ENCODE assay signal across 1 cellular context in the genomic region with DNA sequence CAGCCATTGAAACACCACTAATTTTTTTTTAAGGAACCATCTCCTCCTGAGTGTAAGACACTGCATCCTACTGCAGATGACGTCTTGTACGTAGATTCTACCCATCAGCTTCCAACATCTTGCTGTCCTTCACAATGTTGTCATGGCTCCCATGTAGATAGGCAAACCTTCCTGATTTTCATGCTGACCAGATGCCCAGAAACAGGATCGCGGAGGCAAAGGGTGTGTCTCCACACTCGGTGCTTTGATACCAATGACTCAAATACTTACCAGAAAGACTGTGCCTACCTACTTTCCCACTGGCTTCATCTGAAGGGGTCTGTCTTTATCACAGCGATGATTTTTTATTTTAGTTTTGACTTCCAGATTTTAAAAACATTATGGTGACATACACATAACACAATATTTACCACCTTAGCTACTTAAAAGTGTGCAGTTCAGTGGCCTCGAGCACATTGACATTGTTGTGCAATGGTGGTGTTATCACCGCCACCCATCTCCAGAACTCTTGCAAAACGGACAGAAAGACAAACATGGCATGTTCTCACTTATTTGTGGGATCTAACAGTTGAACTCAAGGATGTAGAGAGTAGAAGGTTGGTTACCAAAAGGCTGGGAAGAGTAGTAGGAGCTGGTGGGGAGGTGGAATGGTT.
TF ChIP-seq lines count a peak whose summit lies in the region.

No MANE protein-coding gene starts in this region.

TF ChIP-seq in HepG2, 621 proteins besides CTCF, POLR2A, EP300 and RAD21 (continued from another document):
- TF ChIP-seq, protein P1, sequence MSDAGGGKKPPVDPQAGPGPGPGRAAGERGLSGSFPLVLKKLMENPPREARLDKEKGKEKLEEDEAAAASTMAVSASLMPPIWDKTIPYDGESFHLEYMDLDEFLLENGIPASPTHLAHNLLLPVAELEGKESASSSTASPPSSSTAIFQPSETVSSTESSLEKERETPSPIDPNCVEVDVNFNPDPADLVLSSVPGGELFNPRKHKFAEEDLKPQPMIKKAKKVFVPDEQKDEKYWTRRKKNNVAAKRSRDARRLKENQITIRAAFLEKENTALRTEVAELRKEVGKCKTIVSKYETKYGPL (CRISPR knock-in tag; IDR thresholded peaks at IDR 0.05) = 0 out of 2 replicates have a peak, but pooled peaks have one; percentile 66
- TF ChIP-seq SMAD9 (CRISPR knock-in tag; IDR thresholded peaks at IDR 0.05) (no peak), ZNF460 (CRISPR knock-in tag; IDR thresholded peaks at IDR 0.05; ENCODE audit: borderline replicate concordance) (no peak; the same call in 1 of the 2 replicates), CREM (IDR thresholded peaks at IDR 0.05) (peak; percentile 90), CREM (CRISPR knock-in tag; IDR thresholded peaks at IDR 0.05) (no peak), HNRNPK (IDR thresholded peaks at IDR 0.05; ENCODE audit: low read depth, low read length, poor library complexity, severe bottlenecking) (no peak), ZNF431 (CRISPR knock-in tag; IDR thresholded peaks at IDR 0.05; ENCODE audit: borderline replicate concordance, low read depth) (no peak), RXRB (CRISPR knock-in tag; IDR thresholded peaks at IDR 0.05; ENCODE audit: borderline replicate concordance) (peak; percentile 100), FOXO1 (CRISPR knock-in tag; IDR thresholded peaks at IDR 0.05) (peak; percentile 99), KLF9 (CRISPR knock-in tag; IDR thresholded peaks at IDR 0.05; ENCODE audit: low read depth) (no peak), ZFY (CRISPR knock-in tag; IDR thresholded peaks at IDR 0.05) (peak; percentile 47; the same call in 1 of the 2 replicates), ZNF543 (CRISPR knock-in tag; IDR thresholded peaks at IDR 0.05) (0 out of 2 replicates have a peak, but pooled peaks have one; percentile 45), CHD2 (IDR thresholded peaks at IDR 0.05; ENCODE audit: low read depth, low read length) (no peak), ZNF224 (CRISPR knock-in tag; IDR thresholded peaks at IDR 0.05) (no peak), SMAD3 (CRISPR knock-in tag; IDR thresholded peaks at IDR 0.05) (peak; percentile 91), ZNF367 (CRISPR knock-in tag; IDR thresholded peaks at IDR 0.05; ENCODE audit: borderline replicate concordance) (no peak), AHR (CRISPR knock-in tag; IDR thresholded peaks at IDR 0.05) (no peak; the same call in 1 of the 2 replicates), HOXA3 (CRISPR knock-in tag; IDR thresholded peaks at IDR 0.05) (peak; percentile 96), MEIS2 (CRISPR knock-in tag; IDR thresholded peaks at IDR 0.05) (peak; percentile 96), ZNF260 (CRISPR knock-in tag; IDR thresholded peaks at IDR 0.05; ENCODE audit: borderline replicate concordance, low read depth) (no peak), FOSL1 (CRISPR knock-in tag; IDR thresholded peaks at IDR 0.05; ENCODE audit: borderline replicate concordance) (no peak), ZNF589 (CRISPR knock-in tag; conservative IDR thresholded peaks at IDR 0.05) (peak; percentile 94; the same call in 1 of the 2 replicates)
- TF ChIP-seq, protein P2, sequence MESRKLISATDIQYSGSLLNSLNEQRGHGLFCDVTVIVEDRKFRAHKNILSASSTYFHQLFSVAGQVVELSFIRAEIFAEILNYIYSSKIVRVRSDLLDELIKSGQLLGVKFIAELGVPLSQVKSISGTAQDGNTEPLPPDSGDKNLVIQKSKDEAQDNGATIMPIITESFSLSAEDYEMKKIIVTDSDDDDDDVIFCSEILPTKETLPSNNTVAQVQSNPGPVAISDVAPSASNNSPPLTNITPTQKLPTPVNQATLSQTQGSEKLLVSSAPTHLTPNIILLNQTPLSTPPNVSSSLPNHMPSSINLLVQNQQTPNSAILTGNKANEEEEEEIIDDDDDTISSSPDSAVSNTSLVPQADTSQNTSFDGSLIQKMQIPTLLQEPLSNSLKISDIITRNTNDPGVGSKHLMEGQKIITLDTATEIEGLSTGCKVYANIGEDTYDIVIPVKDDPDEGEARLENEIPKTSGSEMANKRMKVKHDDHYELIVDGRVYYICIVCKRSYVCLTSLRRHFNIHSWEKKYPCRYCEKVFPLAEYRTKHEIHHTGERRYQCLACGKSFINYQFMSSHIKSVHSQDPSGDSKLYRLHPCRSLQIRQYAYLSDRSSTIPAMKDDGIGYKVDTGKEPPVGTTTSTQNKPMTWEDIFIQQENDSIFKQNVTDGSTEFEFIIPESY (CRISPR knock-in tag; IDR thresholded peaks at IDR 0.05) = peak; percentile 93
- TF ChIP-seq, protein P3, sequence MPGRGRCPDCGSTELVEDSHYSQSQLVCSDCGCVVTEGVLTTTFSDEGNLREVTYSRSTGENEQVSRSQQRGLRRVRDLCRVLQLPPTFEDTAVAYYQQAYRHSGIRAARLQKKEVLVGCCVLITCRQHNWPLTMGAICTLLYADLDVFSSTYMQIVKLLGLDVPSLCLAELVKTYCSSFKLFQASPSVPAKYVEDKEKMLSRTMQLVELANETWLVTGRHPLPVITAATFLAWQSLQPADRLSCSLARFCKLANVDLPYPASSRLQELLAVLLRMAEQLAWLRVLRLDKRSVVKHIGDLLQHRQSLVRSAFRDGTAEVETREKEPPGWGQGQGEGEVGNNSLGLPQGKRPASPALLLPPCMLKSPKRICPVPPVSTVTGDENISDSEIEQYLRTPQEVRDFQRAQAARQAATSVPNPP (CRISPR knock-in tag; IDR thresholded peaks at IDR 0.05) = 0 out of 2 replicates have a peak, but pooled peaks have one; percentile 59
- TF ChIP-seq, protein P4, sequence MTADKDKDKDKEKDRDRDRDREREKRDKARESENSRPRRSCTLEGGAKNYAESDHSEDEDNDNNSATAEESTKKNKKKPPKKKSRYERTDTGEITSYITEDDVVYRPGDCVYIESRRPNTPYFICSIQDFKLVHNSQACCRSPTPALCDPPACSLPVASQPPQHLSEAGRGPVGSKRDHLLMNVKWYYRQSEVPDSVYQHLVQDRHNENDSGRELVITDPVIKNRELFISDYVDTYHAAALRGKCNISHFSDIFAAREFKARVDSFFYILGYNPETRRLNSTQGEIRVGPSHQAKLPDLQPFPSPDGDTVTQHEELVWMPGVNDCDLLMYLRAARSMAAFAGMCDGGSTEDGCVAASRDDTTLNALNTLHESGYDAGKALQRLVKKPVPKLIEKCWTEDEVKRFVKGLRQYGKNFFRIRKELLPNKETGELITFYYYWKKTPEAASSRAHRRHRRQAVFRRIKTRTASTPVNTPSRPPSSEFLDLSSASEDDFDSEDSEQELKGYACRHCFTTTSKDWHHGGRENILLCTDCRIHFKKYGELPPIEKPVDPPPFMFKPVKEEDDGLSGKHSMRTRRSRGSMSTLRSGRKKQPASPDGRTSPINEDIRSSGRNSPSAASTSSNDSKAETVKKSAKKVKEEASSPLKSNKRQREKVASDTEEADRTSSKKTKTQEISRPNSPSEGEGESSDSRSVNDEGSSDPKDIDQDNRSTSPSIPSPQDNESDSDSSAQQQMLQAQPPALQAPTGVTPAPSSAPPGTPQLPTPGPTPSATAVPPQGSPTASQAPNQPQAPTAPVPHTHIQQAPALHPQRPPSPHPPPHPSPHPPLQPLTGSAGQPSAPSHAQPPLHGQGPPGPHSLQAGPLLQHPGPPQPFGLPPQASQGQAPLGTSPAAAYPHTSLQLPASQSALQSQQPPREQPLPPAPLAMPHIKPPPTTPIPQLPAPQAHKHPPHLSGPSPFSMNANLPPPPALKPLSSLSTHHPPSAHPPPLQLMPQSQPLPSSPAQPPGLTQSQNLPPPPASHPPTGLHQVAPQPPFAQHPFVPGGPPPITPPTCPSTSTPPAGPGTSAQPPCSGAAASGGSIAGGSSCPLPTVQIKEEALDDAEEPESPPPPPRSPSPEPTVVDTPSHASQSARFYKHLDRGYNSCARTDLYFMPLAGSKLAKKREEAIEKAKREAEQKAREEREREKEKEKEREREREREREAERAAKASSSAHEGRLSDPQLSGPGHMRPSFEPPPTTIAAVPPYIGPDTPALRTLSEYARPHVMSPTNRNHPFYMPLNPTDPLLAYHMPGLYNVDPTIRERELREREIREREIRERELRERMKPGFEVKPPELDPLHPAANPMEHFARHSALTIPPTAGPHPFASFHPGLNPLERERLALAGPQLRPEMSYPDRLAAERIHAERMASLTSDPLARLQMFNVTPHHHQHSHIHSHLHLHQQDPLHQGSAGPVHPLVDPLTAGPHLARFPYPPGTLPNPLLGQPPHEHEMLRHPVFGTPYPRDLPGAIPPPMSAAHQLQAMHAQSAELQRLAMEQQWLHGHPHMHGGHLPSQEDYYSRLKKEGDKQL (CRISPR knock-in tag; IDR thresholded peaks at IDR 0.05; ENCODE audit: low read depth) = peak; percentile 98
